Comparison of ENCODE assay signal across 8 cellular contexts in genomic region chr14:92775303-92775702, GRCh38. TPM values are rescaled to one million over a fixed set of nuclear protein-coding genes. Genes with fewer than 3 reads are reported as not detected.
DNase-seq lines count a peak whose midpoint lies in the region; ATAC-seq, FAIRE-seq and TF ChIP-seq lines count a peak whose summit lies in the region.
"Not testable (repeated sequence)": the region's sequence is repeated elsewhere in the genome, so short reads cannot be mapped to it uniquely, and the experiment has no call there.

No MANE protein-coding gene starts in this region.

- ATAC-seq in GM21786 (IDR thresholded peaks at IDR 0.05; ENCODE audit: unreplicated experiment) (peak; percentile 94), HG03108 (IDR thresholded peaks at IDR 0.05; ENCODE audit: unreplicated experiment) (peak; percentile 93)

- not testable (repeated sequence) for H2AFZ ChIP-seq in hepatocyte

- FAIRE-seq in GM19239 (lab: Jason Lieb, UNC): peak; percentile 99

- H3K27me3 ChIP-seq in GM06990 (replicated peaks; ENCODE audit: control insufficient read depth, insufficient read depth, low read length); hepatocyte: not testable (repeated sequence)

- H3K4me3 ChIP-seq in GM06990 (replicated peaks; ENCODE audit: low read depth, low read length); hepatocyte: not testable (repeated sequence)

- not testable (repeated sequence) for H3K9me2 ChIP-seq in hepatocyte (replicated peaks; ENCODE audit: insufficient read depth)

- 66% methylated on average over 2 of the region's 2 CpGs for WGBS in hepatocyte (ENCODE audit: low lambda C conversion rate, missing lambda C conversion rate)

- H3K4me2 ChIP-seq in hepatocyte: not testable (repeated sequence)

- H3K9me3 ChIP-seq in hepatocyte (ENCODE audit: low read depth): not testable (repeated sequence)

- peak overlapping the region; percentile 85 for H3K27ac ChIP-seq in hepatocyte

- TF ChIP-seq CTCF in GM06990 (IDR thresholded peaks at IDR 0.05; ENCODE audit: insufficient read depth, low read length, poor library complexity, severe bottlenecking); hepatocyte (IDR thresholded peaks at IDR 0.05; ENCODE audit: poor library complexity): not testable (repeated sequence)

- DNase-seq in GM06990 (ENCODE audit: extremely low read depth, insufficient read length) (peak; percentile 68), NCI-H82 (lab: John Stamatoyannopoulos, UW) (peak; percentile 56), hepatocyte (ENCODE audit: low spot score) (peak; percentile 33)
- not testable (repeated sequence) for DNase-seq in GM19239 (ENCODE audit: insufficient read length, low spot score)
- DNase-seq in activated naive CD4-positive, alpha-beta T cell treated with Interleukin-2 at 50 U/mL for 16 hours: peak; percentile 13
- DNase-seq in stimulated activated CD4-positive, alpha-beta T cell treated with anti-CD3 and anti-CD28 coated beads, Interleukin-1b, Interleukin-23, amount 100 ng/mL, for 48 hours: peak; percentile 47

- H4K20me1 ChIP-seq in hepatocyte (ENCODE audit: insufficient read depth, poor library complexity, severe bottlenecking): not testable (repeated sequence)

- not testable (repeated sequence) for H3K79me2 ChIP-seq in hepatocyte

- H3K36me3 ChIP-seq in GM06990 (ENCODE audit: control insufficient read depth, insufficient read depth, low read length); hepatocyte (replicated peaks; ENCODE audit: insufficient read depth, low read depth): not testable (repeated sequence)

- H3K4me1 ChIP-seq in hepatocyte (ENCODE audit: insufficient read depth): not testable (repeated sequence)

RNA-seq across cellular contexts. Expression of gene GOLGA5, which starts 18.8 kb away (rescaled TPM):
- 62.4 and 63.9 TPM in 2 replicates for total RNA-seq in hepatocyte
- polyA plus RNA-seq in hepatocyte: 50.0 and 52.7 TPM in 2 replicates

RNA-seq across cellular contexts. Expression of gene LGMN, which starts 26.9 kb away (rescaled TPM):
- total RNA-seq in hepatocyte: 125 and 130 TPM in 2 replicates
- polyA plus RNA-seq in hepatocyte: 139 and 169 TPM in 2 replicates
